ENCODE assay signal across 19 cellular contexts in the genomic region with DNA sequence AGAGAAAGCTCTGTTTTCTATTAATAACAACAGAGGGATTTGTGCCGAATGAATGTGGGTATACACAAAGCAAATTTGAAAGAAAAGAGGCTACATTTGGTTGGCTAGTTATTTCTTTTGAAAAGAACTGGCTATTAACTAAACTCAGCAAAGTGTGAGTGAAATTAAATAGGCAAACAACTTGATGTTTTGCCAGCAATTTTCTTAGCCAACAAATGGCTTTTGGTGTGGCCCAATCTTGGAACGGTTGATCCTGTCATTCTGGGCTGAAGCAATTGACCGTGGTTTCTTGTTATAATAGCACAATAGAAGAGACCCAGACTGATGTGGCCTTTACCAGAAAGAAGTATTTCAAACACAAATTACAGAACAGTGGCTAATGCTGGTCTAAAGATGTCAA.
A peak's percentile ranks its signal among the peaks of the same experiment; 100 is the strongest.
DNase-seq lines count a peak whose midpoint lies in the region; ATAC-seq, FAIRE-seq and TF ChIP-seq lines count a peak whose summit lies in the region.
"Had no signal": no experiment of that assay in that cellular context is flagged by ENCODE, and none has a peak within 500 bp of the region (broad histone marks: within the 10 kb centered on the region; RNA-seq: fewer than 3 reads in every experiment).

No MANE protein-coding gene starts in this region.

- peak; percentile 49 for DNase-seq in NCI-H146 (lab: John Stamatoyannopoulos, UW)
- DNase-seq in NCI-H146 treated with DMSO at 0.1 percent for 48 hours (lab: John Stamatoyannopoulos, UW; ENCODE audit: unreplicated experiment): no peak
- no peak for DNase-seq in H1 (ENCODE audit: low read depth in 1 of 2, low spot score in 2 of 2)
- DNase-seq in neural progenitor cell (ENCODE audit: low spot score): no peak
- no peak for DNase-seq in vagina (ENCODE audit: extremely low spot score in 2 of 2)
- DNase-seq in NCI-H345 (lab: John Stamatoyannopoulos, UW): no peak
- DNase-seq in stimulated activated CD4-positive, alpha-beta T cell treated with anti-CD3 and anti-CD28 coated beads, Interleukin-1b, Interleukin-23, amount 100 ng/mL, for 48 hours: no peak
- DNase-seq: AML-193, DMS79 treated with DMSO at 0.1 percent for 48 hours, GM23248, NCI-H1417 treated with DMSO at 0.1 percent for 48 hours, NCI-H2171 treated with DMSO at 0.1 percent for 48 hours, NCI-H748 treated with DMSO at 0.1 percent for 48 hours, RPMI8226, SHP77 treated with DMSO at 0.1 percent for 48 hours had no signal

- H3K56ac ChIP-seq in H1 (replicated peaks; ENCODE audit: insufficient read length, low read depth, low read length): no peak overlapping the region

- no peaks in the 10 kb centered on the region for H3K79me1 ChIP-seq in H1 (ENCODE audit: low read depth, low read length)

- H3K14ac ChIP-seq in H1 (ENCODE audit: insufficient read length): no peak overlapping the region

- CTCF ChIA-PET in H1 (lab: Charles Lee; ENCODE audit: partially characterized antibody): interaction anchor here (0.7 kb wide), 1 partner anchor 17 kb away, joined by 3 read pairs; no protein-coding TSS in a partner anchor

- no peak overlapping the region for H2BK12ac ChIP-seq in H1 (ENCODE audit: low read depth, low read length)

- H3K18ac ChIP-seq in H1 (ENCODE audit: extremely low read depth, low read length): no peak overlapping the region

- intact Hi-C loops in vagina (cut with DNase I): no loop called here

- no peak overlapping the region for H2BK15ac ChIP-seq in H1 (ENCODE audit: low read length)

- H3K4me1 Mint-ChIP-seq in neural progenitor cell: peaks cover 4% of the 10 kb centered on the region
- H3K4me1 Mint-ChIP-seq: CD14-positive monocyte had no signal

- H2BK20ac ChIP-seq in H1 (ENCODE audit: low read length): no peak overlapping the region

- H3K4me2 ChIP-seq in H1 (ENCODE audit: insufficient read depth in 1 of 2, low read depth in 2 of 2, low read length in 2 of 2) (no peak overlapping the region), neural progenitor cell (peak overlapping the region; percentile 1)

- no peak for ATAC-seq in HG02981 (IDR thresholded peaks at IDR 0.05; ENCODE audit: unreplicated experiment)
- ATAC-seq: SK-N-SH treated with all-trans-retinoic acid at 6 μM for 48 hours had no signal

- H3K9me3 ChIP-seq in H1 (ENCODE audit: insufficient read depth in 2 of 2, low read depth in 1 of 2, low read length in 1 of 2): no peaks in the 10 kb centered on the region
- H3K9me3 ChIP-seq in neural progenitor cell (ENCODE audit: low read depth): no peaks in the 10 kb centered on the region
- no peaks in the 10 kb centered on the region for H3K9me3 ChIP-seq in vagina

- H3K4me1 ChIP-seq in H1 (replicated peaks in 1 of 4; ENCODE audit: control insufficient read depth in 3 of 4, insufficient read depth in 4 of 4, low read length in 3 of 4): peaks cover 0 to 4% (median 0%) of the 10 kb centered on the region in 4 experiments; a peak in 1 of 7 replicates
- H3K4me1 ChIP-seq in neural progenitor cell: peaks cover 16% of the 10 kb centered on the region
- H3K4me1 ChIP-seq in vagina: peaks cover 7% of the 10 kb centered on the region

- H4K8ac ChIP-seq in H1 (ENCODE audit: extremely low read depth, insufficient read depth, low read length): no peak overlapping the region

- H3K4me3 ChIP-seq in H1 (ENCODE audit: extremely low read depth in 1 of 4, insufficient read depth in 2 of 4, low read depth in 3 of 4, low read length in 4 of 4): no peak overlapping the region
- no peak overlapping the region for H3K4me3 ChIP-seq in neural progenitor cell
- H3K4me3 ChIP-seq in vagina: no peak overlapping the region
- H3K4me3 ChIP-seq: GM23248 had no signal

- no peak overlapping the region for H3K9ac ChIP-seq in H1 (replicated peaks in 1 of 4; ENCODE audit: extremely low read depth in 1 of 4, low read depth in 3 of 4, low read length in 3 of 4)
- no peak overlapping the region for H3K9ac ChIP-seq in neural progenitor cell
- H3K9ac ChIP-seq: GM23248 had no signal

- H3K27ac Mint-ChIP-seq in neural progenitor cell: no peak overlapping the region
- H3K27ac Mint-ChIP-seq: CD14-positive monocyte had no signal

- H3K27me3 ChIP-seq in H1 (replicated peaks in 1 of 4; ENCODE audit: control insufficient read depth in 3 of 4, extremely low read depth in 1 of 4, insufficient read depth in 3 of 4, low read length in 3 of 4) (no peaks in the 10 kb centered on the region), neural progenitor cell (no peaks in the 10 kb centered on the region), vagina (no peaks in the 10 kb centered on the region)

- H3K9me3 Mint-ChIP-seq in neural progenitor cell: peaks cover 9% of the 10 kb centered on the region

- H3K23me2 ChIP-seq in H1 (ENCODE audit: low read depth, low read length): no peaks in the 10 kb centered on the region

- TF ChIP-seq POLR2A in H1 (IDR thresholded peaks at IDR 0.05; ENCODE audit: control extremely low read depth in 1 of 2, low read depth in 2 of 2, low read length in 2 of 2): no peak
- TF ChIP-seq POLR2A in vagina (IDR thresholded peaks at IDR 0.05): no peak

- no peak overlapping the region for H2AK5ac ChIP-seq in H1 (ENCODE audit: low read depth, low read length)

- H4K20me1 ChIP-seq in H1 (replicated peaks in 1 of 2; ENCODE audit: control insufficient read depth in 1 of 2, insufficient read depth in 2 of 2, low read length in 2 of 2) (no peaks in the 10 kb centered on the region), neural progenitor cell (ENCODE audit: low read depth) (no peaks in the 10 kb centered on the region)

- 89% methylated on average over 3 of the region's 3 CpGs; no CpG with 5 or more reads in 1 of the 2 experiments for whole genome bisulfite sequencing in H1 (ENCODE audit: extremely low coverage in 1 of 2, insufficient coverage in 1 of 2, insufficient read length in 1 of 2, insufficient replicate concordance in 2 of 2, low coverage in 1 of 2, low lambda C conversion rate in 2 of 2, missing lambda C conversion rate in 1 of 2), 2 experiments

- no peaks in the 10 kb centered on the region for H3K27me3 Mint-ChIP-seq in neural progenitor cell (ENCODE audit: insufficient read depth, low read depth)

- no peak for TF ChIP-seq RAD21 in H1 (IDR thresholded peaks at IDR 0.05 in 1 of 2, conservative IDR thresholded peaks at IDR 0.05 in 1 of 2; ENCODE audit: low read depth in 2 of 2, low read length in 2 of 2)

- H3K23ac ChIP-seq in H1 (ENCODE audit: insufficient read length): no peak overlapping the region

- TF ChIP-seq EP300 in H1 (IDR thresholded peaks at IDR 0.05; ENCODE audit: borderline replicate concordance in 1 of 2, low read depth in 2 of 2, low read length in 2 of 2): no peak

- FAIRE-seq in H1 (lab: Jason Lieb, UNC): no peak

- H3K4me3 Mint-ChIP-seq in neural progenitor cell: no peak overlapping the region
- H3K4me3 Mint-ChIP-seq: CD14-positive monocyte had no signal

- no peak for TF ChIP-seq CTCF in H1 (IDR thresholded peaks at IDR 0.05; ENCODE audit: control extremely low read depth in 1 of 3, insufficient read depth in 1 of 3, low read depth in 1 of 3, low read length in 3 of 3)
- TF ChIP-seq CTCF in neural progenitor cell (IDR thresholded peaks at IDR 0.05): no peak
- TF ChIP-seq CTCF in vagina (IDR thresholded peaks at IDR 0.05): no peak

- H2AFZ ChIP-seq in H1 (ENCODE audit: low read length) (peak overlapping the region; percentile 92; the same call in 1 of the 2 replicates), neural progenitor cell (replicated peaks) (peak overlapping the region; percentile 58)
- H2AFZ ChIP-seq: GM23248 had no signal

- no peaks in the 10 kb centered on the region for H3F3A ChIP-seq in neural progenitor cell (ENCODE audit: low read depth)

- POLR2A ChIA-PET in H1 (lab: Charles Lee; ENCODE audit: partially characterized antibody): no interaction called here

- no peak overlapping the region for H3K4ac ChIP-seq in H1 (replicated peaks; ENCODE audit: insufficient read length, low read depth, low read length)

- H3K27ac ChIP-seq in H1 (ENCODE audit: low read depth, low read length) (no peak overlapping the region), neural progenitor cell (no peak overlapping the region), vagina (peak overlapping the region; percentile 40)
- H3K27ac ChIP-seq: 22Rv1, GM23248 had no signal

- no peak overlapping the region for H2BK5ac ChIP-seq in H1 (ENCODE audit: low read depth, low read length)

- H3K36me3 Mint-ChIP-seq in neural progenitor cell: no peaks in the 10 kb centered on the region
- H3K36me3 Mint-ChIP-seq: CD14-positive monocyte had no signal

- no peaks in the 10 kb centered on the region for H3K36me3 ChIP-seq in H1 (ENCODE audit: control insufficient read depth in 2 of 4, insufficient read depth in 4 of 4, low read length in 3 of 4)
- H3K36me3 ChIP-seq in neural progenitor cell: no peaks in the 10 kb centered on the region
- H3K36me3 ChIP-seq in vagina: no peaks in the 10 kb centered on the region

- no peaks in the 10 kb centered on the region for H3K79me2 ChIP-seq in H1 (ENCODE audit: control insufficient read depth in 1 of 2, insufficient read depth in 2 of 2, low read length in 2 of 2)
- H3K79me2 ChIP-seq in neural progenitor cell (ENCODE audit: low read depth): no peaks in the 10 kb centered on the region

- no peak overlapping the region for H2BK120ac ChIP-seq in H1 (replicated peaks; ENCODE audit: low read depth, low read length)

- H4K91ac ChIP-seq in H1 (replicated peaks; ENCODE audit: insufficient read length, low read length): no peak overlapping the region

- no peak overlapping the region for H4K5ac ChIP-seq in H1 (ENCODE audit: insufficient read length, low read depth, low read length)

TF ChIP-seq in H1, 55 proteins besides CTCF, POLR2A, EP300 and RAD21:
- TF ChIP-seq CREB1 (IDR thresholded peaks at IDR 0.05): no peak
